20 cellular contexts compared by ENCODE assay signal in the genomic region with DNA sequence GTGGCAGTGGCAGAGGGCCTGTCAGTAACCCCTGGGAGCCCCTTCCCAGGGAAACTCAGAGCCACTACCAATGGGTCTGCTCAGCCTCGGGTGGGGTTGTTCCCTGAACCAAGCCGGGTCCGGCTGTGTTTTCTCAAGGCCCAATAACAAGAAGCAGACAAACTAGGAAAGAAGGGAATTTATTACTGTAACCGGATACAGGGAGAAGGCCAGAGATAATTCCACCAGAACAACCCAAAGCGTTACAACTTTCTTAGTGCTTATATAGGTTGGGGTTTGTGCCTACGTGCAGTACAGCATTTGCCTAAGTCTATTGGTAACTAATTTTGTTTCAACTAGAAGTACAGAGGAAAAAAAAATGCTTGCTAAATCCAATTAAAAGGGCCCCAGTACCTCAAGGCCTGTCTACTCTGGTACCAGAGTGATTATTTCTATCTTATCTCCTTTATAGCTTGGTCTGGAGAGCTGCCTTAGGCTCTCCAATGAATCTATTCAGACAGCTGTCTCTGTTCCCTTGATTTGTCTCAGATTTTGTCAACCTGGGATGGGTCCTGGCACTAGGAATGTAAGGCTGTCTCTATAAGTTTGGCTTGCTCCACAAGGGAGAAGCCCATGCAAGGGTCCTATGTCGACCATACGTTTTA. TPM values are rescaled to one million over a fixed set of nuclear protein-coding genes. Genes with fewer than 3 reads are reported as not detected.
DNase-seq lines count a peak whose midpoint lies in the region; ATAC-seq and TF ChIP-seq lines count a peak whose summit lies in the region.
"Had no signal": no experiment of that assay in that cellular context is flagged by ENCODE, and none has a peak within 500 bp of the region (broad histone marks: within the 10 kb centered on the region; RNA-seq: fewer than 3 reads in every experiment).

No MANE protein-coding gene starts in this region.

- DNase-seq in ELF-1 (ENCODE audit: low read depth, low spot score) = peak; percentile 52
- DNase-seq in left kidney (ENCODE audit: low read depth, low spot score) = peak; percentile 75
- no peak for DNase-seq in DMS 273 treated with DMSO at 0.1 percent for 48 hours (lab: John Stamatoyannopoulos, UW)
- DNase-seq in RKO (ENCODE audit: low spot score) = no peak
- DNase-seq: ACHN; AML-193; CD8-positive, alpha-beta T cell; H9; Karpas-422; MG63; NCI-H1092; NCI-H2081 treated with DMSO at 0.1 percent for 48 hours; NCI-H510A treated with DMSO at 0.1 percent for 48 hours had no signal

- peak overlapping the region; percentile 62 for H3K27ac ChIP-seq in temporal lobe (ENCODE audit: low read depth, low read length)
- H3K27ac ChIP-seq: SK-N-MC had no signal

- peak; percentile 55; the same call in 2 of the 3 replicates for ATAC-seq in SK-N-SH treated with all-trans-retinoic acid at 6 μM for 48 hours
- no peak for ATAC-seq in HG03457 (IDR thresholded peaks at IDR 0.05; ENCODE audit: unreplicated experiment)
- ATAC-seq: CD8-positive, alpha-beta T cell; Panc1; Right ventricle myocardium inferior had no signal

TF ChIP-seq in SK-N-SH treated with all-trans-retinoic acid at 6 μM for 48 hours, 23 proteins besides CTCF, POLR2A, EP300 and RAD21:
- TF ChIP-seq ZFP3 (CRISPR knock-in tag; IDR thresholded peaks at IDR 0.05) (no peak), PPARA (CRISPR knock-in tag; IDR thresholded peaks at IDR 0.05; ENCODE audit: borderline replicate concordance) (peak; percentile 30; the same call in 1 of the 2 replicates), RARB (CRISPR knock-in tag; IDR thresholded peaks at IDR 0.05) (no peak), ZNF8 (CRISPR knock-in tag; IDR thresholded peaks at IDR 0.05) (0 out of 2 replicates have a peak, but pooled peaks have one; percentile 7), ZNF565 (CRISPR knock-in tag; conservative IDR thresholded peaks at IDR 0.05; ENCODE audit: low read depth) (0 out of 2 replicates have a peak, but pooled peaks have one; percentile 26), ISL1 (CRISPR knock-in tag; IDR thresholded peaks at IDR 0.05) (peak; percentile 82), TOX (CRISPR knock-in tag; IDR thresholded peaks at IDR 0.05; ENCODE audit: borderline replicate concordance) (no peak), SNAI2 (CRISPR knock-in tag; IDR thresholded peaks at IDR 0.05) (peak; percentile 27; the same call in 1 of the 2 replicates), OSR1 (CRISPR knock-in tag; IDR thresholded peaks at IDR 0.05) (no peak), ARNTL (CRISPR knock-in tag; IDR thresholded peaks at IDR 0.05; ENCODE audit: borderline replicate concordance, low read depth) (no peak), BACH2 (CRISPR knock-in tag; IDR thresholded peaks at IDR 0.05; ENCODE audit: borderline replicate concordance) (no peak), GLIS3 (CRISPR knock-in tag; IDR thresholded peaks at IDR 0.05) (no peak), CSDC2 (CRISPR knock-in tag; IDR thresholded peaks at IDR 0.05) (no peak), TCF4 (CRISPR knock-in tag; IDR thresholded peaks at IDR 0.05; ENCODE audit: borderline replicate concordance) (peak; percentile 92), ZC3H10 (CRISPR knock-in tag; IDR thresholded peaks at IDR 0.05) (no peak), ESRRG (CRISPR knock-in tag; IDR thresholded peaks at IDR 0.05) (0 out of 2 replicates have a peak, but pooled peaks have one; percentile 25), ZNF70 (CRISPR knock-in tag; IDR thresholded peaks at IDR 0.05) (0 out of 2 replicates have a peak, but pooled peaks have one; percentile 37), ZFP30 (CRISPR knock-in tag; IDR thresholded peaks at IDR 0.05) (no peak)
- TF ChIP-seq, protein P1, sequence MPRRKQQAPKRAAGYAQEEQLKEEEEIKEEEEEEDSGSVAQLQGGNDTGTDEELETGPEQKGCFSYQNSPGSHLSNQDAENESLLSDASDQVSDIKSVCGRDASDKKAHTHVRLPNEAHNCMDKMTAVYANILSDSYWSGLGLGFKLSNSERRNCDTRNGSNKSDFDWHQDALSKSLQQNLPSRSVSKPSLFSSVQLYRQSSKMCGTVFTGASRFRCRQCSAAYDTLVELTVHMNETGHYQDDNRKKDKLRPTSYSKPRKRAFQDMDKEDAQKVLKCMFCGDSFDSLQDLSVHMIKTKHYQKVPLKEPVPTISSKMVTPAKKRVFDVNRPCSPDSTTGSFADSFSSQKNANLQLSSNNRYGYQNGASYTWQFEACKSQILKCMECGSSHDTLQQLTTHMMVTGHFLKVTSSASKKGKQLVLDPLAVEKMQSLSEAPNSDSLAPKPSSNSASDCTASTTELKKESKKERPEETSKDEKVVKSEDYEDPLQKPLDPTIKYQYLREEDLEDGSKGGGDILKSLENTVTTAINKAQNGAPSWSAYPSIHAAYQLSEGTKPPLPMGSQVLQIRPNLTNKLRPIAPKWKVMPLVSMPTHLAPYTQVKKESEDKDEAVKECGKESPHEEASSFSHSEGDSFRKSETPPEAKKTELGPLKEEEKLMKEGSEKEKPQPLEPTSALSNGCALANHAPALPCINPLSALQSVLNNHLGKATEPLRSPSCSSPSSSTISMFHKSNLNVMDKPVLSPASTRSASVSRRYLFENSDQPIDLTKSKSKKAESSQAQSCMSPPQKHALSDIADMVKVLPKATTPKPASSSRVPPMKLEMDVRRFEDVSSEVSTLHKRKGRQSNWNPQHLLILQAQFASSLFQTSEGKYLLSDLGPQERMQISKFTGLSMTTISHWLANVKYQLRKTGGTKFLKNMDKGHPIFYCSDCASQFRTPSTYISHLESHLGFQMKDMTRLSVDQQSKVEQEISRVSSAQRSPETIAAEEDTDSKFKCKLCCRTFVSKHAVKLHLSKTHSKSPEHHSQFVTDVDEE (CRISPR knock-in tag; IDR thresholded peaks at IDR 0.05) = peak; percentile 99
- TF ChIP-seq, protein P2, sequence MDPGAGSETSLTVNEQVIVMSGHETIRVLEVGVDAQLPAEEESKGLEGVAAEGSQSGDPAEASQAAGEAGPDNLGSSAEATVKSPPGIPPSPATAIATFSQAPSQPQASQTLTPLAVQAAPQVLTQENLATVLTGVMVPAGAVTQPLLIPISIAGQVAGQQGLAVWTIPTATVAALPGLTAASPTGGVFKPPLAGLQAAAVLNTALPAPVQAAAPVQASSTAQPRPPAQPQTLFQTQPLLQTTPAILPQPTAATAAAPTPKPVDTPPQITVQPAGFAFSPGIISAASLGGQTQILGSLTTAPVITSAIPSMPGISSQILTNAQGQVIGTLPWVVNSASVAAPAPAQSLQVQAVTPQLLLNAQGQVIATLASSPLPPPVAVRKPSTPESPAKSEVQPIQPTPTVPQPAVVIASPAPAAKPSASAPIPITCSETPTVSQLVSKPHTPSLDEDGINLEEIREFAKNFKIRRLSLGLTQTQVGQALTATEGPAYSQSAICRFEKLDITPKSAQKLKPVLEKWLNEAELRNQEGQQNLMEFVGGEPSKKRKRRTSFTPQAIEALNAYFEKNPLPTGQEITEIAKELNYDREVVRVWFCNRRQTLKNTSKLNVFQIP (CRISPR knock-in tag; IDR thresholded peaks at IDR 0.05; ENCODE audit: borderline replicate concordance, low read depth) = no peak
- TF ChIP-seq, protein P3, sequence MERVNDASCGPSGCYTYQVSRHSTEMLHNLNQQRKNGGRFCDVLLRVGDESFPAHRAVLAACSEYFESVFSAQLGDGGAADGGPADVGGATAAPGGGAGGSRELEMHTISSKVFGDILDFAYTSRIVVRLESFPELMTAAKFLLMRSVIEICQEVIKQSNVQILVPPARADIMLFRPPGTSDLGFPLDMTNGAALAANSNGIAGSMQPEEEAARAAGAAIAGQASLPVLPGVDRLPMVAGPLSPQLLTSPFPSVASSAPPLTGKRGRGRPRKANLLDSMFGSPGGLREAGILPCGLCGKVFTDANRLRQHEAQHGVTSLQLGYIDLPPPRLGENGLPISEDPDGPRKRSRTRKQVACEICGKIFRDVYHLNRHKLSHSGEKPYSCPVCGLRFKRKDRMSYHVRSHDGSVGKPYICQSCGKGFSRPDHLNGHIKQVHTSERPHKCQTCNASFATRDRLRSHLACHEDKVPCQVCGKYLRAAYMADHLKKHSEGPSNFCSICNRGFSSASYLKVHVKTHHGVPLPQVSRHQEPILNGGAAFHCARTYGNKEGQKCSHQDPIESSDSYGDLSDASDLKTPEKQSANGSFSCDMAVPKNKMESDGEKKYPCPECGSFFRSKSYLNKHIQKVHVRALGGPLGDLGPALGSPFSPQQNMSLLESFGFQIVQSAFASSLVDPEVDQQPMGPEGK (CRISPR knock-in tag; IDR thresholded peaks at IDR 0.05; ENCODE audit: borderline replicate concordance) = no peak
- TF ChIP-seq, protein P4, sequence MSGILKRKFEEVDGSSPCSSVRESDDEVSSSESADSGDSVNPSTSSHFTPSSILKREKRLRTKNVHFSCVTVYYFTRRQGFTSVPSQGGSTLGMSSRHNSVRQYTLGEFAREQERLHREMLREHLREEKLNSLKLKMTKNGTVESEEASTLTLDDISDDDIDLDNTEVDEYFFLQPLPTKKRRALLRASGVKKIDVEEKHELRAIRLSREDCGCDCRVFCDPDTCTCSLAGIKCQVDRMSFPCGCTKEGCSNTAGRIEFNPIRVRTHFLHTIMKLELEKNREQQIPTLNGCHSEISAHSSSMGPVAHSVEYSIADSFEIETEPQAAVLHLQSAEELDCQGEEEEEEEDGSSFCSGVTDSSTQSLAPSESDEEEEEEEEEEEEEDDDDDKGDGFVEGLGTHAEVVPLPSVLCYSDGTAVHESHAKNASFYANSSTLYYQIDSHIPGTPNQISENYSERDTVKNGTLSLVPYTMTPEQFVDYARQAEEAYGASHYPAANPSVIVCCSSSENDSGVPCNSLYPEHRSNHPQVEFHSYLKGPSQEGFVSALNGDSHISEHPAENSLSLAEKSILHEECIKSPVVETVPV (CRISPR knock-in tag; IDR thresholded peaks at IDR 0.05) = no peak; the same call in 1 of the 2 replicates
- TF ChIP-seq, protein P5, sequence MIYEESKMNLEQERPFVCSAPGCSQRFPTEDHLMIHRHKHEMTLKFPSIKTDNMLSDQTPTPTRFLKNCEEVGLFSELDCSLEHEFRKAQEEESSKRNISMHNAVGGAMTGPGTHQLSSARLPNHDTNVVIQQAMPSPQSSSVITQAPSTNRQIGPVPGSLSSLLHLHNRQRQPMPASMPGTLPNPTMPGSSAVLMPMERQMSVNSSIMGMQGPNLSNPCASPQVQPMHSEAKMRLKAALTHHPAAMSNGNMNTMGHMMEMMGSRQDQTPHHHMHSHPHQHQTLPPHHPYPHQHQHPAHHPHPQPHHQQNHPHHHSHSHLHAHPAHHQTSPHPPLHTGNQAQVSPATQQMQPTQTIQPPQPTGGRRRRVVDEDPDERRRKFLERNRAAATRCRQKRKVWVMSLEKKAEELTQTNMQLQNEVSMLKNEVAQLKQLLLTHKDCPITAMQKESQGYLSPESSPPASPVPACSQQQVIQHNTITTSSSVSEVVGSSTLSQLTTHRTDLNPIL (CRISPR knock-in tag; IDR thresholded peaks at IDR 0.05; ENCODE audit: low read depth) = no peak

RNA-seq across cellular contexts. Expression of a gene that starts 57.3 kb away (rescaled TPM):
- 0.98 TPM for total RNA-seq in temporal lobe
- total RNA-seq: CD8-positive, alpha-beta T cell; H9; HT-29 had no signal

Comparison
In these comparisons a context has a peak if more than half of its experiments do, and no peak if none do; other contexts are left out.
1. DNase-seq: peak in ELF-1 (single experiment) and left kidney (single experiment); none in DMS 273 treated with DMSO at 0.1 percent for 48 hours (single experiment) and RKO (single experiment).